ENCODE assay signal across 10 cellular contexts in the genomic region with DNA sequence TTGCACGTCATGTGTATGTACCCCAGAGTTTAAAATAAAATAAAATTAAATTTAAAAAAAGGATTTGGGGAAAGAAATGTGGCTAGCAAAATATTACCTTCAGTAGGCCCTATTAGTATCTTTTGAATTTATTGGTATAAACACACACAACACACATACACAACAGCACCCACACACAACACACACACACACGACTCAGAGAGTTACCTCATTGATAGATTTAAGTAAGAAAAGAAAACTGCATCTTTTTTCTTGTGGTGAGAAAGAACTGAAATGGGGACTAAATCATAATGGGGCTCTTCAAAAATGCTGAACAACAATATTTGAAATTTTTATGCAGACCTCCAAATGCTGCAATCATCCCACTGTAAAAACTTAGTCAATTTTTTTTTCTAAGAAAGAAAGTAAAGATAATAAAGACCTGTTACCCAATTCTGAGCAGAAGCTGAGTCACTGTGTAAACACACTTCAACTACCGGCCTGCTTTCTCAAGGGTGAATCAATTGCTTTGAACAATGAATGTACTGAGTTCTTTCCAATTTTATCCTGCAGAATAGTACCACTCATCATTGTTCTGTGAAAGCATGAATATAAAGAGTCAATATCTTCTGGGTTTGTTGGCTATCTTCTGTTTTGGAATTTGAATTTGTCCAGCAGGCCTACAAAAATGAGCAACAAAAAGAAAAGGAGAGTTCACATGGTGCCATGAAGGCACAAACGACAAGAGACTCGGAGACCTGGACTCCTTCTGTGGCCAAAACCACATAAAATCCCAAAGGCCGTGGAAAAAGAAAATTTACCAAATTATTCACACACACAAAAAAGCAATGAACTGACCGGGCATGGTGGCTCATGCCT. TPM values are rescaled to one million over a fixed set of nuclear protein-coding genes. Genes with fewer than 3 reads are reported as not detected.
DNase-seq lines count a peak whose midpoint lies in the region.
"Had no signal": no experiment of that assay in that cellular context is flagged by ENCODE, and none has a peak within 500 bp of the region (broad histone marks: within the 10 kb centered on the region; RNA-seq: fewer than 3 reads in every experiment).

No MANE protein-coding gene starts in this region.

- H3K27ac Mint-ChIP-seq in CD4-positive, alpha-beta memory T cell = no peak overlapping the region

- no peak overlapping the region for H3K9ac ChIP-seq in Karpas-422 (ENCODE audit: low read length)

- POLR2A ChIA-PET in CD4-positive, alpha-beta memory T cell (lab: Charles Lee; ENCODE audit: partially characterized antibody) = no interaction called here

- H3K9me3 Mint-ChIP-seq in CD4-positive, alpha-beta memory T cell = peaks cover 0 to 5% (median 2%) of the 10 kb centered on the region in 8 donors

- H3K4me3 Mint-ChIP-seq in CD4-positive, alpha-beta memory T cell = no peak overlapping the region

- H4K20me1 ChIP-seq in Karpas-422 (ENCODE audit: insufficient read depth, low read depth, low read length) = no peaks in the 10 kb centered on the region

- H3K27ac ChIP-seq in epithelial cell of prostate (peak overlapping the region; percentile 11), Karpas-422 (ENCODE audit: low read length) (no peak overlapping the region)
- H3K27ac ChIP-seq in CD4-positive, alpha-beta memory T cell (ENCODE audit: low read depth, low read length) = no peak overlapping the region
- H3K27ac ChIP-seq: right lobe of liver, vagina had no signal

- H3K9me3 ChIP-seq in CD4-positive, alpha-beta memory T cell (ENCODE audit: control insufficient read depth in 1 of 2, low read length in 2 of 2) = no peaks in the 10 kb centered on the region
- H3K9me3 ChIP-seq in Karpas-422 (ENCODE audit: low read length) = no peaks in the 10 kb centered on the region
- H3K9me3 ChIP-seq: right lobe of liver, vagina had no signal

- DNase-seq in GM03348 (ENCODE audit: low spot score) (peak; percentile 56), NOMO-1 treated with DMSO at 0.1 percent for 48 hours (lab: John Stamatoyannopoulos, UW; ENCODE audit: unreplicated experiment) (peak; percentile 87), epithelial cell of prostate (ENCODE audit: low read depth, low spot score) (peak; percentile 80), pons (ENCODE audit: low spot score) (peak; percentile 55), Karpas-422 (no peak), NAMALWA (ENCODE audit: low spot score) (no peak), NCI-H510A (lab: John Stamatoyannopoulos, UW) (no peak)
- no peak for DNase-seq in CD4-positive, alpha-beta memory T cell
- DNase-seq: right lobe of liver had no signal

- H3K9me2 ChIP-seq in Karpas-422 (replicated peaks; ENCODE audit: insufficient read depth, low read length) = no peaks in the 10 kb centered on the region

- CTCF ChIA-PET in CD4-positive, alpha-beta memory T cell (lab: Charles Lee; ENCODE audit: partially characterized antibody) = interaction anchor here (0.7 to 1.3 kb wide), 2 partner anchors 28 to 29 kb away, joined by 3 read pairs; no protein-coding TSS in a partner anchor

- intact Hi-C loops in CD4-positive, alpha-beta memory T cell (cut with micrococcal nuclease) = no loop called here

- H3K36me3 Mint-ChIP-seq in CD4-positive, alpha-beta memory T cell = no peaks in the 10 kb centered on the region

- H2AFZ ChIP-seq in Karpas-422 (ENCODE audit: low read length) = no peak overlapping the region

- H3K4me3 ChIP-seq in CD4-positive, alpha-beta memory T cell (ENCODE audit: low read length in 2 of 2) = no peak overlapping the region
- no peak overlapping the region for H3K4me3 ChIP-seq in Karpas-422 (ENCODE audit: low read length)
- H3K4me3 ChIP-seq: right lobe of liver, vagina had no signal

- H3K4me1 Mint-ChIP-seq in CD4-positive, alpha-beta memory T cell = no peaks in the 10 kb centered on the region

- H3K4me2 ChIP-seq in Karpas-422 (ENCODE audit: low read depth, low read length, poor library complexity, severe bottlenecking) = no peak overlapping the region

- no peaks in the 10 kb centered on the region for H3K4me1 ChIP-seq in CD4-positive, alpha-beta memory T cell (ENCODE audit: insufficient read depth, low read length)
- no peaks in the 10 kb centered on the region for H3K4me1 ChIP-seq in Karpas-422 (ENCODE audit: low read length)
- H3K4me1 ChIP-seq: vagina had no signal

- H3K27me3 ChIP-seq in CD4-positive, alpha-beta memory T cell (ENCODE audit: insufficient read depth, low read length) = no peaks in the 10 kb centered on the region
- no peaks in the 10 kb centered on the region for H3K27me3 ChIP-seq in Karpas-422 (ENCODE audit: low read length)
- H3K27me3 ChIP-seq: right lobe of liver, vagina had no signal

- no peaks in the 10 kb centered on the region for H3K36me3 ChIP-seq in CD4-positive, alpha-beta memory T cell (ENCODE audit: insufficient read depth, low read length)
- H3K36me3 ChIP-seq in Karpas-422 (ENCODE audit: insufficient read depth, low read length) = no peaks in the 10 kb centered on the region
- H3K36me3 ChIP-seq: right lobe of liver, vagina had no signal

- H3K79me2 ChIP-seq in Karpas-422 (ENCODE audit: low read length) = no peaks in the 10 kb centered on the region

- H3K27me3 Mint-ChIP-seq in CD4-positive, alpha-beta memory T cell = peaks cover 2 to 6% of the 10 kb centered on the region in 2 donors

RNA-seq across cellular contexts. Expression of gene CCNG1, which starts 57.9 kb away (rescaled TPM):
- 100 to 1,000 TPM; 132 to 133 TPM for total RNA-seq in CD4-positive, alpha-beta memory T cell
- 100 to 1,000 TPM; 112 to 205 TPM for polyA plus RNA-seq in CD4-positive, alpha-beta memory T cell
- total RNA-seq in Karpas-422 (2014; rRNA removed; shearing (Covaris generic); ENCODE audit: low replicate concordance) = 109 and 270 TPM in 2 replicates

Comparison
In these comparisons a context has a peak if more than half of its experiments do, and no peak if none do; other contexts are left out.
1. DNase-seq: peak in GM03348 (single experiment), NOMO-1 treated with DMSO at 0.1 percent for 48 hours (single experiment), epithelial cell of prostate (single experiment) and pons (single experiment); none in CD4-positive, alpha-beta memory T cell (0 of 5), Karpas-422 (single experiment), NAMALWA (single experiment) and NCI-H510A (single experiment).